17 cellular contexts compared by ENCODE assay signal in the genomic region with DNA sequence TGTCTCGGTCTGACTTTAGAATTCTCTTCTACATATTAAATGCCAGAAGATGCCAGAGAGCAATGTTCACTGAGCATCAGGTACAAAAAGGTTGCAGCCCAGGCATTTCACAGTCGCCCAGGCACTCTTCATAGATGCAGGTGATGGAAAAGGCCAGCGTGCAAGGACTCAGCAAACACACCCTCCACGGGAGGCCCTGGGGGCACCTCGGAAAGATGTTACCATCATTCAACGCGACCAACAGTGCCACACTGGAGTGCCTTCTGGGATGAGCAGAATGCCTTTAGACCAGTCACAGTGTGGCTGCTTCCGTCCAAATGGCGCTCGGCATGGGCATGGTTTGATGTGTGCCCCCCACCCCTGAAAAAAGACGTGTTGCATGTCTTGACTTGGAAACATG. TPM values are rescaled to one million over a fixed set of nuclear protein-coding genes. Genes with fewer than 3 reads are reported as not detected.
A peak's percentile ranks its signal among the peaks of the same experiment; 100 is the strongest.
DNase-seq lines count a peak whose midpoint lies in the region; ATAC-seq, FAIRE-seq and TF ChIP-seq lines count a peak whose summit lies in the region.
"Had no signal": no experiment of that assay in that cellular context is flagged by ENCODE, and none has a peak within 500 bp of the region (broad histone marks: within the 10 kb centered on the region; RNA-seq: fewer than 3 reads in every experiment).

No MANE protein-coding gene starts in this region.

- DNase-seq in Karpas-422 (no peak), SK-N-MC (ENCODE audit: low read depth, low spot score) (no peak), mesothelial cell of epicardium (ENCODE audit: low spot score in 2 of 2, unreplicated experiment in 2 of 2) (no peak), type B pancreatic cell (ENCODE audit: extremely low spot score, unreplicated experiment) (no peak), HTR-8/SVneo (ENCODE audit: insufficient read length, low spot score) (no peak), NCI-H2196 (lab: John Stamatoyannopoulos, UW; ENCODE audit: unreplicated experiment) (no peak)
- DNase-seq: C1 segment of cervical spinal cord; Calu3; CD4-positive, alpha-beta T cell; DMS79; GM23248 had no signal

- peak overlapping the region; percentile 15 for H3K27ac Mint-ChIP-seq in mesothelial cell of epicardium
- peak overlapping the region; percentile 12 for H3K27ac Mint-ChIP-seq in type B pancreatic cell
- H3K27ac Mint-ChIP-seq: B cell; CD4-positive, alpha-beta T cell had no signal

- no peak overlapping the region for H3K4me2 ChIP-seq in Karpas-422 (ENCODE audit: low read depth, low read length, poor library complexity, severe bottlenecking)

- H3K9me2 ChIP-seq in Karpas-422 (replicated peaks; ENCODE audit: insufficient read depth, low read length) = no peaks in the 10 kb centered on the region

- H3K9me3 Mint-ChIP-seq in mesothelial cell of epicardium (no peaks in the 10 kb centered on the region), type B pancreatic cell (peaks cover 3% of the 10 kb centered on the region)
- H3K9me3 Mint-ChIP-seq: CD4-positive, alpha-beta T cell had no signal

- peaks cover 70% of the 10 kb centered on the region for H3K4me1 ChIP-seq in Karpas-422 (ENCODE audit: low read length)

- H3K27me3 Mint-ChIP-seq in mesothelial cell of epicardium (ENCODE audit: low read depth) (no peaks in the 10 kb centered on the region), type B pancreatic cell (no peaks in the 10 kb centered on the region)
- H3K27me3 Mint-ChIP-seq: B cell; CD4-positive, alpha-beta T cell had no signal

- H3K9me3 ChIP-seq in Karpas-422 (ENCODE audit: low read length) = no peaks in the 10 kb centered on the region
- H3K9me3 ChIP-seq in SK-N-MC (ENCODE audit: low read depth, low read length) = no peaks in the 10 kb centered on the region

- H3K27ac ChIP-seq in Karpas-422 (ENCODE audit: low read length) (peak overlapping the region; percentile 96), SK-N-MC (no peak overlapping the region)
- H3K27ac ChIP-seq: GM23248 had no signal

- FAIRE-seq in HTR-8/SVneo (lab: Jason Lieb, UNC) = no peak
- FAIRE-seq: A204.1, GM12891, H54 had no signal

- H3K4me3 ChIP-seq in Karpas-422 (ENCODE audit: low read length) = no peak overlapping the region
- peak overlapping the region; percentile 59 for H3K4me3 ChIP-seq in SK-N-MC
- H3K4me3 ChIP-seq: GM23248 had no signal

- H3K36me3 ChIP-seq in Karpas-422 (ENCODE audit: insufficient read depth, low read length) (no peaks in the 10 kb centered on the region), SK-N-MC (ENCODE audit: insufficient read depth, low read length) (no peaks in the 10 kb centered on the region)

- H3K4me3 Mint-ChIP-seq in mesothelial cell of epicardium = no peak overlapping the region
- no peak overlapping the region for H3K4me3 Mint-ChIP-seq in type B pancreatic cell
- H3K4me3 Mint-ChIP-seq: B cell; CD4-positive, alpha-beta T cell had no signal

- no peak overlapping the region for H2AFZ ChIP-seq in Karpas-422 (ENCODE audit: low read length)
- H2AFZ ChIP-seq: GM23248 had no signal

- TF ChIP-seq CTCF in mesothelial cell of epicardium (IDR thresholded peaks at IDR 0.05; ENCODE audit: unreplicated experiment) (no peak), type B pancreatic cell (conservative IDR thresholded peaks at IDR 0.05) (no peak)

- no peak for ATAC-seq in HG03135 (IDR thresholded peaks at IDR 0.05; ENCODE audit: unreplicated experiment)
- ATAC-seq: HCT116 had no signal

- H3K36me3 Mint-ChIP-seq in mesothelial cell of epicardium (peaks cover 1% of the 10 kb centered on the region), type B pancreatic cell (no peaks in the 10 kb centered on the region)

- H3K79me2 ChIP-seq in Karpas-422 (ENCODE audit: low read length) = no peaks in the 10 kb centered on the region

- no peaks in the 10 kb centered on the region for H3K27me3 ChIP-seq in Karpas-422 (ENCODE audit: low read length)

- H4K20me1 ChIP-seq in Karpas-422 (ENCODE audit: insufficient read depth, low read depth, low read length) = no peaks in the 10 kb centered on the region

- peaks cover 32% of the 10 kb centered on the region for H3K4me1 Mint-ChIP-seq in mesothelial cell of epicardium
- peaks cover 34% of the 10 kb centered on the region for H3K4me1 Mint-ChIP-seq in type B pancreatic cell (ENCODE audit: unreplicated experiment)

- H3K9ac ChIP-seq in Karpas-422 (ENCODE audit: low read length) = no peak overlapping the region
- no peak overlapping the region for H3K9ac ChIP-seq in SK-N-MC (ENCODE audit: insufficient read length)
- H3K9ac ChIP-seq: GM23248 had no signal

RNA-seq across cellular contexts. Expression of gene RAMACL, which starts 4.5 kb away (rescaled TPM):
- 1.7 and 3.6 TPM in 2 replicates for total RNA-seq in Karpas-422 (2014; rRNA removed; shearing (Covaris generic); ENCODE audit: low replicate concordance)
- total RNA-seq in mesothelial cell of epicardium (0.69 to 1.00 TPM (median 0.79 TPM) in 3 replicates), type B pancreatic cell (ENCODE audit: low replicate concordance) (0.85 and 1.5 TPM in 2 replicates)

RNA-seq across cellular contexts. Expression of gene RPS6KA2, which starts 36.0 kb away (rescaled TPM):
- 7.2 and 8.8 TPM in 2 replicates for total RNA-seq in Karpas-422 (2014; rRNA removed; shearing (Covaris generic); ENCODE audit: low replicate concordance)
- total RNA-seq in mesothelial cell of epicardium = 12.0 to 18.4 TPM (median 12.3 TPM) in 3 replicates
- total RNA-seq in type B pancreatic cell (ENCODE audit: low replicate concordance) = 23.8 and 39.1 TPM in 2 replicates
